19 cellular contexts compared by ENCODE assay signal in the genomic region with DNA sequence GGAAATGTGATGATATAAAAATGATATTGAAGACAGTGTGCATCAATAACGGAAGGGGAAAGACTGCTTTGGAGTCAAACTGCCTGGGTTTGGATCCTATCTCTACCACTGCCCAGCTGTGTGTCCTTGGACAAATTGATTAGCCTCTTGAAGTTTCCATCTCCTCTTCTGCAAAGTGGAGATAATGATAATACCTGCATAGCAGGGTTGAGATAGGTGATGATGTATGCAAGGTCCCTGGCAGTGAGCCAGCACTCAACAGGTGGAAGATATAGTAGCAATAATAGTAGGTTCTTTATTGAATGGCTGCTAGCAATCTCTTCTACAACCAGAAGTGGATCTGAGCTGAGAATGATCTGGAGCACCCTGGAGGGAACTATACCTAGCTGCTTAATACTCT.
A peak's percentile ranks its signal among the peaks of the same experiment; 100 is the strongest.
DNase-seq lines count a peak whose midpoint lies in the region; ATAC-seq, FAIRE-seq and TF ChIP-seq lines count a peak whose summit lies in the region.
"Had no signal": no experiment of that assay in that cellular context is flagged by ENCODE, and none has a peak within 500 bp of the region (broad histone marks: within the 10 kb centered on the region; RNA-seq: fewer than 3 reads in every experiment).

No MANE protein-coding gene starts in this region.

- H3K36me3 ChIP-seq in small intestine (ENCODE audit: control insufficient read depth in 2 of 2, insufficient read depth in 2 of 2, low read length in 2 of 2), result no peaks in the 10 kb centered on the region
- no peaks in the 10 kb centered on the region for H3K36me3 ChIP-seq in upper lobe of right lung
- H3K36me3 ChIP-seq: MG63, Peyer's patch had no signal

- H3K9me3 ChIP-seq in small intestine (ENCODE audit: control insufficient read depth, low read depth), result no peaks in the 10 kb centered on the region
- no peaks in the 10 kb centered on the region for H3K9me3 ChIP-seq in upper lobe of right lung
- H3K9me3 ChIP-seq: MG63, Peyer's patch had no signal

- ATAC-seq in upper lobe of right lung, result no peak
- ATAC-seq: CD8-positive, alpha-beta T cell; SK-N-SH treated with all-trans-retinoic acid at 6 μM for 48 hours had no signal

- H3K27me3 ChIP-seq in small intestine (ENCODE audit: control insufficient read depth in 2 of 2, insufficient read depth in 2 of 2, low read length in 2 of 2), result no peaks in the 10 kb centered on the region
- H3K27me3 ChIP-seq in upper lobe of right lung, result no peaks in the 10 kb centered on the region
- H3K27me3 ChIP-seq: MG63, Peyer's patch had no signal

- TF ChIP-seq CTCF in upper lobe of right lung (IDR thresholded peaks at IDR 0.05), result no peak

- no peak overlapping the region for H3K27ac ChIP-seq in small intestine (ENCODE audit: low read depth in 1 of 2, low read length in 1 of 2)
- H3K27ac ChIP-seq in upper lobe of right lung, result no peak overlapping the region
- H3K27ac ChIP-seq: Peyer's patch had no signal

- no peaks in the 10 kb centered on the region for H3K4me1 ChIP-seq in small intestine (ENCODE audit: control insufficient read depth in 2 of 2, insufficient read depth in 1 of 2, low read depth in 1 of 2, low read length in 1 of 2)
- no peaks in the 10 kb centered on the region for H3K4me1 ChIP-seq in upper lobe of right lung
- H3K4me1 ChIP-seq: Peyer's patch had no signal

- DNase-seq in HUDEP-2 (lab: John Stamatoyannopoulos, UW; ENCODE audit: unreplicated experiment in 76 of 76) (peak in 47 of 76 experiments; percentile 7 to 81 (median 39)), NCI-H1436 treated with DMSO at 0.1 percent for 48 hours (lab: John Stamatoyannopoulos, UW) (peak; percentile 14), NCI-H345 treated with DMSO at 0.1 percent for 48 hours (lab: John Stamatoyannopoulos, UW; ENCODE audit: unreplicated experiment) (peak; percentile 87), small intestine (peak; percentile 33), upper lobe of right lung (no peak), D341Med (ENCODE audit: low spot score) (no peak), NCI-H524 (lab: John Stamatoyannopoulos, UW) (no peak)
- DNase-seq: C1 segment of cervical spinal cord; CD8-positive, alpha-beta T cell; DMS79; MG63; NCI-H187 treated with DMSO at 0.1 percent for 48 hours; NCI-H226; NCI-H774; Peyer's patch; T-helper 1 cell had no signal

- no peak for FAIRE-seq in small intestine (lab: Jason Lieb, UNC)
- FAIRE-seq: D721Med, H1 had no signal

- WGBS in small intestine, 3 donors, result 16 to 50% (median 31%) methylated on average over 1 of the region's 1 CpG

- intact Hi-C loops in upper lobe of right lung (cut with DNase I), result no loop called here

- no peak overlapping the region for H3K4me3 ChIP-seq in small intestine (ENCODE audit: low read depth in 1 of 2, low read length in 2 of 2)
- H3K4me3 ChIP-seq in upper lobe of right lung, result no peak overlapping the region
- H3K4me3 ChIP-seq: MG63, Peyer's patch had no signal

Comparison
In these comparisons a context has a peak if more than half of its experiments do, and no peak if none do; other contexts are left out.
1. DNase-seq: peak in HUDEP-2 (47 of 76), NCI-H1436 treated with DMSO at 0.1 percent for 48 hours (single experiment), NCI-H345 treated with DMSO at 0.1 percent for 48 hours (single experiment) and small intestine (single experiment); none in upper lobe of right lung (single experiment), D341Med (single experiment) and NCI-H524 (0 of 2).